8 cellular contexts compared by ENCODE assay signal in the genomic region with DNA sequence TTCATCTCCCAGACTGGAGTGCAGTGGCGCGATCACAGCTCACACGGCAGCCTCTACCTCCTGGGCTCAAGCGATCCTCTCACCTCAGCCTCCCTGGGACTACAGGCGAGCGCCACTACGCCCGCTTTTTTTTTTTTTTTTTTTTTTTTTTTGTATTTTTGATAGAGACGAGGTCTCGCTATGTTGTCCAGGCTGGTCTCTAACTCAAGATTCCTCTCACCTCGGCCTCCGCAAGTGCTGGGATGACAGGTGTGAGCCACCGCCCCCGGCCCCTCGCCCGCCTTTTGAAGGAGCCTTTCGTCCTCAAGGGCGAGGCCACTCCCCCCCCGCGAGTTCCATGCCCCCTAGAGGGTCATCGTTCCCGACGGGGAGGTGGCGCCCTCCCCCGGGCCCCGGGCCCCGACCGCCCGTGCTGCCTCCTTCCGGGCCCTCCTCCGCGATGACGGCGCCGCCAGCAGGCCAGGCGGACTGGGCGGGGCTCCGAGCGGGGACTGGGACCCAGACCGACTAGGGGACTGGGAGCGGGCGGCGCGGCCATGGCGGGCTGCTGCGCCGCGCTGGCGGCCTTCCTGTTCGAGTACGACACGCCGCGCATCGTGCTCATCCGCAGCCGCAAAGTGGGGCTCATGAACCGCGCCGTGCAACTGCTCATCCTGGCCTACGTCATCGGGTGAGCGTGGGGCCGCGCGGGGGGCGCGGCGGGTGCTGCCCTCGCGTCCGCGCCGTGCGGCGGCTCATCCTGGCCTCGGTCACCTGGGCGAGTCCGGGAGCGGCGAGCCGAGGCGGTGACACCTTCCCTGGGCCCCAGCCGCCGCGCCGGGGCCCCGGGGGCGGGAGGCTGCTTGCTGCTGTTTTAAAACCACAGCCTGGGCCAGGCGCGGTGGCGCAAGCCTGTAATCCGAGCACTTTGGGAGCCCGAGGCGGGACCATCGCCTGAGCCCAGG. TPM values are rescaled to one million over a fixed set of nuclear protein-coding genes. Genes with fewer than 3 reads are reported as not detected.
A peak's percentile ranks its signal among the peaks of the same experiment; 100 is the strongest.
DNase-seq lines count a peak whose midpoint lies in the region; ATAC-seq and TF ChIP-seq lines count a peak whose summit lies in the region.

A gene with protein sequence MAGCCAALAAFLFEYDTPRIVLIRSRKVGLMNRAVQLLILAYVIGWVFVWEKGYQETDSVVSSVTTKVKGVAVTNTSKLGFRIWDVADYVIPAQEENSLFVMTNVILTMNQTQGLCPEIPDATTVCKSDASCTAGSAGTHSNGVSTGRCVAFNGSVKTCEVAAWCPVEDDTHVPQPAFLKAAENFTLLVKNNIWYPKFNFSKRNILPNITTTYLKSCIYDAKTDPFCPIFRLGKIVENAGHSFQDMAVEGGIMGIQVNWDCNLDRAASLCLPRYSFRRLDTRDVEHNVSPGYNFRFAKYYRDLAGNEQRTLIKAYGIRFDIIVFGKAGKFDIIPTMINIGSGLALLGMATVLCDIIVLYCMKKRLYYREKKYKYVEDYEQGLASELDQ (plus strand): TSS at position 501 of the 944 bp plus-strand sequence. CDS start 36 bp downstream, at position 537.

- H3K4me2 ChIP-seq in SU-DHL-6 (ENCODE audit: low read depth, low read length, poor library complexity, severe bottlenecking) = peak within 1 kb of the TSS; percentile 58

- H3K27ac Mint-ChIP-seq in activated naive CD8-positive, alpha-beta T cell treated with anti-CD3 and anti-CD28 coated beads, Interleukin-2, amount 10 ng/mL, durations not matched to agents 7 days and 5 days = peak within 1 kb of the TSS; percentile 96

- H3K36me3 Mint-ChIP-seq in activated naive CD8-positive, alpha-beta T cell treated with anti-CD3 and anti-CD28 coated beads, Interleukin-2, amount 10 ng/mL, durations not matched to agents 7 days and 5 days = peaks cover 12% of the 10 kb centered on the region

- no peaks in the 10 kb centered on the region for H3K27me3 ChIP-seq in SU-DHL-6 (ENCODE audit: low read length)
- H3K27me3 ChIP-seq in cardiac muscle cell = no peaks in the 10 kb centered on the region
- H3K27me3 ChIP-seq in upper lobe of left lung = no peaks in the 10 kb centered on the region

- peak within 1 kb of the TSS; percentile 65 for H3K9ac ChIP-seq in SU-DHL-6 (ENCODE audit: low read length)

- H2AFZ ChIP-seq in SU-DHL-6 (ENCODE audit: low read depth, low read length, severe bottlenecking) = peak within 1 kb of the TSS; percentile 87

- peak within 1 kb of the TSS; percentile 59 for H3K4me3 ChIP-seq in HFF-Myc (replicated peaks; ENCODE audit: low read depth, low read length)
- H3K4me3 ChIP-seq in SU-DHL-6 (ENCODE audit: insufficient read depth, low read length, poor library complexity, severe bottlenecking) = peak within 1 kb of the TSS; percentile 58
- H3K4me3 ChIP-seq in cardiac muscle cell = peak within 1 kb of the TSS; percentile 68
- peak within 1 kb of the TSS; percentile 54 to 82 (median 75) for H3K4me3 ChIP-seq in upper lobe of left lung

- H3K4me1 ChIP-seq in cardiac muscle cell (ENCODE audit: low read depth) = peaks cover 3% of the 10 kb centered on the region
- peaks cover 6 to 33% (median 22%) of the 10 kb centered on the region in 4 donors for H3K4me1 ChIP-seq in upper lobe of left lung

- H3K27ac ChIP-seq in SU-DHL-6 (ENCODE audit: low read depth, low read length) (no peak within 1 kb of the TSS), cardiac muscle cell (peak within 1 kb of the TSS; percentile 1), upper lobe of left lung (peak within 1 kb of the TSS; percentile 86 to 95 (median 92))

- H3K36me3 ChIP-seq in SU-DHL-6 (ENCODE audit: low read length) (no peaks in the 10 kb centered on the region), cardiac muscle cell (no peaks in the 10 kb centered on the region), upper lobe of left lung (no peaks in the 10 kb centered on the region)

- POLR2A ChIA-PET in activated naive CD8-positive, alpha-beta T cell treated with anti-CD3 and anti-CD28 coated beads, Interleukin-2, amount 10 ng/mL, durations not matched to agents 7 days and 5 days (lab: Charles Lee) = interaction anchor here (0.7 to 1.3 kb wide), 5 partner anchors 12 to 1071 kb away, joined by 3 to 13 read pairs (median 8); no protein-coding TSS in a partner anchor

- TF ChIP-seq POLR2A in GM10847 (IDR thresholded peaks at IDR 0.05; ENCODE audit: extremely low read depth, insufficient read length) = peak; percentile 95
- peak; percentile 68 to 99 (median 88) for TF ChIP-seq POLR2A in upper lobe of left lung (IDR thresholded peaks at IDR 0.05)

- ATAC-seq in activated naive CD8-positive, alpha-beta T cell treated with anti-CD3 and anti-CD28 coated beads, Interleukin-2, amount 10 ng/mL, durations not matched to agents 7 days and 5 days (ENCODE audit: low read depth) = peak; percentile 89
- peak; percentile 92 to 93 for ATAC-seq in upper lobe of left lung (ENCODE audit: low FRiP score in 2 of 2)

- peak; percentile 14 for TF ChIP-seq CTCF in HFF-Myc (IDR thresholded peaks at IDR 0.05; ENCODE audit: low read depth, low read length, missing control alignments)
- TF ChIP-seq CTCF in SU-DHL-6 (IDR thresholded peaks at IDR 0.05; ENCODE audit: insufficient read depth, low read length, poor library complexity, severe bottlenecking) = peak; percentile 18
- TF ChIP-seq CTCF in cardiac muscle cell (IDR thresholded peaks at IDR 0.05; ENCODE audit: low read depth, low read length) = peak; percentile 26
- peak in 5 of 6 experiments; percentile 21 to 48 (median 31) for TF ChIP-seq CTCF in upper lobe of left lung (IDR thresholded peaks at IDR 0.05)

- no peaks in the 10 kb centered on the region for H3K9me2 ChIP-seq in SU-DHL-6 (replicated peaks; ENCODE audit: insufficient read depth, low read length)

- H3K4me3 Mint-ChIP-seq in activated naive CD8-positive, alpha-beta T cell treated with anti-CD3 and anti-CD28 coated beads, Interleukin-2, amount 10 ng/mL, durations not matched to agents 7 days and 5 days = peak within 1 kb of the TSS; percentile 96

- H3K79me2 ChIP-seq in SU-DHL-6 (ENCODE audit: insufficient read depth, low read length) = no peaks in the 10 kb centered on the region

- no peak for TF ChIP-seq EP300 in upper lobe of left lung (IDR thresholded peaks at IDR 0.05)

- DNase-seq in HFF-Myc (ENCODE audit: extremely low read depth, low read depth) (no peak), NAMALWA (ENCODE audit: low spot score) (peak; percentile 85), cardiac muscle cell (ENCODE audit: low read depth in 1 of 2, low spot score in 1 of 2) (peak; percentile 74 to 85), posterior cingulate gyrus (peak; percentile 71 to 98 (median 84)), upper lobe of left lung (peak; percentile 89 to 97)
- peak; percentile 92 for DNase-seq in activated naive CD8-positive, alpha-beta T cell treated with anti-CD3 and anti-CD28 coated beads, Interleukin-2, amount 10 ng/mL, durations not matched to agents 7 days and 5 days

- no peaks in the 10 kb centered on the region for H3K9me3 Mint-ChIP-seq in activated naive CD8-positive, alpha-beta T cell treated with anti-CD3 and anti-CD28 coated beads, Interleukin-2, amount 10 ng/mL, durations not matched to agents 7 days and 5 days

- H4K20me1 ChIP-seq in SU-DHL-6 (ENCODE audit: low read depth, low read length) = no peaks in the 10 kb centered on the region

- H3K27me3 Mint-ChIP-seq in activated naive CD8-positive, alpha-beta T cell treated with anti-CD3 and anti-CD28 coated beads, Interleukin-2, amount 10 ng/mL, durations not matched to agents 7 days and 5 days = no peaks in the 10 kb centered on the region

- intact Hi-C loops in posterior cingulate gyrus (cut with DNase I) = loop anchor here (5.0 kb wide), 1 partner anchor 83 kb away; no protein-coding TSS in a partner anchor

- H3K9me3 ChIP-seq in SU-DHL-6 (ENCODE audit: insufficient read depth, low read length) = no peaks in the 10 kb centered on the region
- no peaks in the 10 kb centered on the region for H3K9me3 ChIP-seq in cardiac muscle cell (ENCODE audit: low read depth)
- H3K9me3 ChIP-seq in upper lobe of left lung = no peaks in the 10 kb centered on the region

- 18 to 25% methylated on average over 25 to 43 of the region's 96 CpGs for whole genome bisulfite sequencing in upper lobe of left lung, 2 donors

- H3K4me1 Mint-ChIP-seq in activated naive CD8-positive, alpha-beta T cell treated with anti-CD3 and anti-CD28 coated beads, Interleukin-2, amount 10 ng/mL, durations not matched to agents 7 days and 5 days = peaks cover 22% of the 10 kb centered on the region

- 0 out of 2 replicates have a peak, but pooled peaks cover 2% of the 10 kb centered on the region for H3F3A ChIP-seq in SU-DHL-6 (ENCODE audit: insufficient read depth)

RNA-seq across cellular contexts. Expression of the gene that starts here (rescaled TPM):
- total RNA-seq in activated naive CD8-positive, alpha-beta T cell treated with anti-CD3 and anti-CD28 coated beads, Interleukin-2, amount 10 ng/mL, durations not matched to agents 7 days and 5 days = 10 to 100 TPM; 50.7 to 52.9 TPM
- total RNA-seq in cardiac muscle cell = 33.7 and 38.2 TPM in 2 replicates
- polyA plus RNA-seq in cardiac muscle cell = 19.4 and 25.8 TPM in 2 replicates
- 10 to 100 TPM; 62.7 to 98.5 (median 79.5) TPM for total RNA-seq in upper lobe of left lung
